ENCODE assay signal across 22 cellular contexts in the genomic region with DNA sequence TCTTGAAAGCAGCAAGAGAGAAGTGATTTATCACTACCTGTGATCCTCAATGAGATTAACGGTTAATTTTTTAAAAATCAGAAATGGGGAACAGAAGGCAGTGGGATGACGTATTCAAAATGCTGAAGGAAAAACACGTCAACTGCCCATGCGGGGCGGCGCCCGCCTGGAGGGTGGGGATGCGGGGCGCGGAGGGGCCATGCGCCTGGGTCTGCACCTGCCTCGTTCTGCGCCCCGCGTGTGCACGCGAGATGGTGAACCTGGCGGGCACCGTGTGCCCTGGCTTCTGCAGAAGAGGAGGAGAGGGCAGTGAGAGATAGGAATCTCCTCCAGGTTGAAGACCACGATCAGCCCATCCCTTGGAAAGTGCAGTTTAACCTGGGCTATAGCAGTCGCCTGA.
DNase-seq lines count a peak whose midpoint lies in the region; ATAC-seq, FAIRE-seq and TF ChIP-seq lines count a peak whose summit lies in the region.
"Had no signal": no experiment of that assay in that cellular context is flagged by ENCODE, and none has a peak within 500 bp of the region (broad histone marks: within the 10 kb centered on the region; RNA-seq: fewer than 3 reads in every experiment).

No MANE protein-coding gene starts in this region.

- DNase-seq in activated CD4-positive, alpha-beta T cell treated with anti-CD3 and anti-CD28 coated beads, Interleukin-2, amount 10 ng/mL, durations not matched to agents 24 days and 14 days: peak; percentile 26
- DNase-seq in activated CD4-positive, alpha-beta T cell treated with anti-CD3 and anti-CD28 coated beads, Interleukin-2, amount 50 U/mL, for 1 hour: no peak
- DNase-seq in mesenchymal stem cell (no peak), urothelium cell line (ENCODE audit: low spot score) (no peak), smooth muscle cell (lab: John Stamatoyannopoulos, UW; ENCODE audit: unreplicated experiment) (no peak), upper lobe of right lung (no peak)
- DNase-seq: Caco-2; CD4-positive, CD25-positive, alpha-beta regulatory T cell; CD8-positive, alpha-beta T cell; DMS153; DND-41; GM23248; H9 had no signal

- H2BK5ac ChIP-seq in mesenchymal stem cell (ENCODE audit: low read depth, low read length, poor library complexity, severe bottlenecking): no peak overlapping the region

- FAIRE-seq in urothelium cell line (lab: Jason Lieb, UNC): peak; percentile 56
- FAIRE-seq: A204.1, G401.6, GM12892, GM19239 had no signal

- ATAC-seq in upper lobe of right lung: no peak
- ATAC-seq: CD8-positive, alpha-beta T cell; HCT116 had no signal

- no peak overlapping the region for H4K8ac ChIP-seq in mesenchymal stem cell (ENCODE audit: low read length)

- H3K27me3 Mint-ChIP-seq in activated CD4-positive, alpha-beta T cell treated with anti-CD3 and anti-CD28 coated beads, Interleukin-2, amount 10 ng/mL, durations not matched to agents 24 days and 14 days: peaks cover 2% of the 10 kb centered on the region
- H3K27me3 Mint-ChIP-seq: B cell had no signal

- H3K18ac ChIP-seq in mesenchymal stem cell (ENCODE audit: low read depth in 1 of 2, low read length in 2 of 2): no peak overlapping the region

- H3K79me2 ChIP-seq in smooth muscle cell (ENCODE audit: low read depth): no peaks in the 10 kb centered on the region

- H3K36me3 Mint-ChIP-seq in activated CD4-positive, alpha-beta T cell treated with anti-CD3 and anti-CD28 coated beads, Interleukin-2, amount 10 ng/mL, durations not matched to agents 24 days and 14 days (ENCODE audit: low read depth): no peaks in the 10 kb centered on the region
- H3K36me3 Mint-ChIP-seq: CD4-positive, CD25-positive, alpha-beta regulatory T cell had no signal

- H3K4me2 ChIP-seq in mesenchymal stem cell (ENCODE audit: low read length, poor library complexity, severe bottlenecking): no peak overlapping the region
- H3K4me2 ChIP-seq in smooth muscle cell: no peak overlapping the region
- H3K4me2 ChIP-seq: BLaER1 had no signal

- H3K4me1 ChIP-seq in mesenchymal stem cell (ENCODE audit: control insufficient read depth, insufficient read depth, low read depth, low read length): no peaks in the 10 kb centered on the region
- no peaks in the 10 kb centered on the region for H3K4me1 ChIP-seq in smooth muscle cell (ENCODE audit: low read depth)
- H3K4me1 ChIP-seq in upper lobe of right lung: no peaks in the 10 kb centered on the region
- H3K4me1 ChIP-seq: Caco-2 had no signal

- no peak overlapping the region for H2BK120ac ChIP-seq in mesenchymal stem cell (ENCODE audit: low read depth, low read length)

- peak overlapping the region; percentile 19 for H2BK15ac ChIP-seq in mesenchymal stem cell (ENCODE audit: low read depth, poor library complexity, severe bottlenecking)

- H4K91ac ChIP-seq in mesenchymal stem cell (ENCODE audit: low read length): peak overlapping the region; percentile 46

- H3K9me3 ChIP-seq in mesenchymal stem cell (ENCODE audit: control insufficient read depth, low read length) (peaks cover 61% of the 10 kb centered on the region), smooth muscle cell (replicated peaks; ENCODE audit: low read depth) (peaks cover 5% of the 10 kb centered on the region), upper lobe of right lung (no peaks in the 10 kb centered on the region)
- H3K9me3 ChIP-seq: Caco-2 had no signal

- no peak overlapping the region for H2AK5ac ChIP-seq in mesenchymal stem cell (ENCODE audit: low read length, severe bottlenecking)

- no peak overlapping the region for H2AFZ ChIP-seq in mesenchymal stem cell (ENCODE audit: low read depth, low read length)
- no peak overlapping the region for H2AFZ ChIP-seq in smooth muscle cell (ENCODE audit: low read depth)
- H2AFZ ChIP-seq: GM23248 had no signal

- H3K27me3 ChIP-seq in mesenchymal stem cell (ENCODE audit: control insufficient read depth in 1 of 2, insufficient read depth in 1 of 2, low read length in 2 of 2) (peaks cover 5 to 9% of the 10 kb centered on the region in 2 experiments), smooth muscle cell (ENCODE audit: low read depth) (no peaks in the 10 kb centered on the region), upper lobe of right lung (no peaks in the 10 kb centered on the region)
- H3K27me3 ChIP-seq: BLaER1 had no signal

- no peak overlapping the region for H3K4ac ChIP-seq in mesenchymal stem cell (ENCODE audit: low read depth in 1 of 2, low read length in 2 of 2)

- no peaks in the 10 kb centered on the region for H3K4me1 Mint-ChIP-seq in activated CD4-positive, alpha-beta T cell treated with anti-CD3 and anti-CD28 coated beads, Interleukin-2, amount 10 ng/mL, durations not matched to agents 24 days and 14 days
- H3K4me1 Mint-ChIP-seq: B cell; CD4-positive, CD25-positive, alpha-beta regulatory T cell; H9 had no signal

- TF ChIP-seq CTCF in smooth muscle cell (IDR thresholded peaks at IDR 0.05; ENCODE audit: borderline replicate concordance, insufficient read depth, poor library complexity, severe bottlenecking) (no peak), upper lobe of right lung (IDR thresholded peaks at IDR 0.05) (no peak)

- H3K36me3 ChIP-seq in mesenchymal stem cell (ENCODE audit: control insufficient read depth in 1 of 2, insufficient read depth in 2 of 2, low read depth in 1 of 2, low read length in 2 of 2) (peaks cover 0 to 3% of the 10 kb centered on the region in 2 experiments), smooth muscle cell (ENCODE audit: low read depth) (no peaks in the 10 kb centered on the region), upper lobe of right lung (no peaks in the 10 kb centered on the region)
- H3K36me3 ChIP-seq: BLaER1 had no signal

- no peaks in the 10 kb centered on the region for H4K20me1 ChIP-seq in smooth muscle cell (ENCODE audit: low read depth)
- H4K20me1 ChIP-seq: BLaER1 had no signal

- H3K9me3 Mint-ChIP-seq in activated CD4-positive, alpha-beta T cell treated with anti-CD3 and anti-CD28 coated beads, Interleukin-2, amount 10 ng/mL, durations not matched to agents 24 days and 14 days: peaks cover 13% of the 10 kb centered on the region

- no peak overlapping the region for H2BK12ac ChIP-seq in mesenchymal stem cell (ENCODE audit: low read length in 2 of 2)

- H3K79me1 ChIP-seq in mesenchymal stem cell (replicated peaks; ENCODE audit: low read length, poor library complexity, severe bottlenecking): no peaks in the 10 kb centered on the region

- intact Hi-C loops in activated CD4-positive, alpha-beta T cell treated with anti-CD3 and anti-CD28 coated beads, Interleukin-2, amount 10 ng/mL, durations not matched to agents 24 days and 14 days (cut with micrococcal nuclease): no loop called here
- intact Hi-C loops in upper lobe of right lung (cut with DNase I): no loop called here

- no peak overlapping the region for H3K27ac Mint-ChIP-seq in activated CD4-positive, alpha-beta T cell treated with anti-CD3 and anti-CD28 coated beads, Interleukin-2, amount 10 ng/mL, durations not matched to agents 24 days and 14 days
- H3K27ac Mint-ChIP-seq: B cell; CD4-positive, CD25-positive, alpha-beta regulatory T cell; CD8-positive, alpha-beta T cell; H9 had no signal

- no peak overlapping the region for H3K4me3 ChIP-seq in mesenchymal stem cell (ENCODE audit: insufficient read depth in 1 of 2, low read depth in 1 of 2, low read length in 2 of 2)
- H3K4me3 ChIP-seq in smooth muscle cell: no peak overlapping the region
- H3K4me3 ChIP-seq in upper lobe of right lung: no peak overlapping the region
- H3K4me3 ChIP-seq: BLaER1, GM23248 had no signal

- no peaks in the 10 kb centered on the region for H3F3A ChIP-seq in smooth muscle cell (ENCODE audit: low read depth)

- no peak overlapping the region for H3K27ac ChIP-seq in mesenchymal stem cell (ENCODE audit: low read length, poor library complexity, severe bottlenecking)
- H3K27ac ChIP-seq in smooth muscle cell (ENCODE audit: low read depth): no peak overlapping the region
- no peak overlapping the region for H3K27ac ChIP-seq in upper lobe of right lung
- H3K27ac ChIP-seq: 22Rv1, BLaER1, C4-2B, GM23248 had no signal

- H3K9ac ChIP-seq in mesenchymal stem cell (ENCODE audit: low read length) (no peak overlapping the region), smooth muscle cell (ENCODE audit: low read depth) (no peak overlapping the region)
- H3K9ac ChIP-seq: BLaER1, GM23248 had no signal

- H3K23ac ChIP-seq in mesenchymal stem cell (ENCODE audit: low read length in 2 of 2): no peak overlapping the region

- WGBS in mesenchymal stem cell: 95% methylated on average over 21 of the region's 21 CpGs
- WGBS in smooth muscle cell (ENCODE audit: low lambda C conversion rate): 94% methylated on average over 21 of the region's 21 CpGs

- no peak overlapping the region for H3K4me3 Mint-ChIP-seq in activated CD4-positive, alpha-beta T cell treated with anti-CD3 and anti-CD28 coated beads, Interleukin-2, amount 10 ng/mL, durations not matched to agents 24 days and 14 days
- H3K4me3 Mint-ChIP-seq: B cell; CD4-positive, CD25-positive, alpha-beta regulatory T cell; CD8-positive, alpha-beta T cell; H9 had no signal

- H3K14ac ChIP-seq in mesenchymal stem cell (ENCODE audit: low read length in 2 of 2): no peak overlapping the region
